8 cellular contexts compared by ENCODE assay signal in the genomic region with DNA sequence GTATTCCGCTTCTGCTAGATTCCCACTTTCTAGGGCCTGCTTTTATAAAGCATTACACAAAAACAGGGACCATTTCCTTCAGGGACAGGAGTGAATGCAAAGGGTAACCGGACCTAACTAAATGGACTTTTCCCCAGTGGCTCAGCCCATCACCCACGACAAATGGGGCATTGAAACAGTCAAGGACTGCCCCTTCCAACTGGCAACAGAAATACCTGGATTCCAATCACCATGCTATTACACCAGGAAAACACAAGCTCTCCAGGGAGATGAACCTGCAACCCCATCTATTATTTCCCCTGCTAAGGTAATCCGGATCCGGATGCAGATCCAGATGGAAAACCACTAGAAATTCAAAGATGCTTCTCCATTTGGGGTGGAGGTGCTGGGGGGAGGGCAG. TPM values are rescaled to one million over a fixed set of nuclear protein-coding genes. Genes with fewer than 3 reads are reported as not detected.
A peak's percentile ranks its signal among the peaks of the same experiment; 100 is the strongest.
DNase-seq lines count a peak whose midpoint lies in the region; ATAC-seq, FAIRE-seq and TF ChIP-seq lines count a peak whose summit lies in the region.

No MANE protein-coding gene starts in this region.

- POLR2A ChIA-PET in H1 (lab: Charles Lee; ENCODE audit: partially characterized antibody) = interaction anchor here (0.7 to 3.7 kb wide), 33 partner anchors 8 to 480 kb away, joined by 3 to 42 read pairs (median 6); partner anchors contain the start of genes ARL6IP4, ATP6V0A2, KMT5A and OGFOD2

- peak overlapping the region; percentile 80 to 82 for H3K4me2 ChIP-seq in H1 (ENCODE audit: insufficient read depth in 1 of 2, low read depth in 2 of 2, low read length in 2 of 2)
- H3K4me2 ChIP-seq in parathyroid adenoma (ENCODE audit: low read length) = peak overlapping the region; percentile 81

- DNase-seq in NCI-H526 (lab: John Stamatoyannopoulos, UW) = peak; percentile 36 to 37
- DNase-seq in H1 (ENCODE audit: low read depth in 1 of 2, low spot score in 2 of 2) = no peak
- DNase-seq in H4 (ENCODE audit: low spot score) = no peak
- no peak for DNase-seq in occipital lobe (lab: John Stamatoyannopoulos, UW)
- no peak for DNase-seq in inferior parietal cortex (ENCODE audit: extremely low spot score)

- TF ChIP-seq RAD21 in H1 (IDR thresholded peaks at IDR 0.05 in 1 of 2, conservative IDR thresholded peaks at IDR 0.05 in 1 of 2; ENCODE audit: low read depth in 2 of 2, low read length in 2 of 2) = no peak

- no peak overlapping the region for H3K27ac ChIP-seq in H1 (ENCODE audit: low read depth, low read length)
- no peak overlapping the region for H3K27ac ChIP-seq in parathyroid adenoma

- H3K18ac ChIP-seq in H1 (ENCODE audit: extremely low read depth, low read length) = no peak overlapping the region

- peaks cover 7% of the 10 kb centered on the region for H3K79me1 ChIP-seq in H1 (ENCODE audit: low read depth, low read length)

- H2BK15ac ChIP-seq in H1 (ENCODE audit: low read length) = no peak overlapping the region

- TF ChIP-seq CTCF in H1 (IDR thresholded peaks at IDR 0.05; ENCODE audit: control extremely low read depth in 1 of 3, insufficient read depth in 1 of 3, low read depth in 1 of 3, low read length in 3 of 3) (no peak), parathyroid adenoma (IDR thresholded peaks at IDR 0.05) (no peak)

- ATAC-seq in GM18873 (IDR thresholded peaks at IDR 0.05; ENCODE audit: low FRiP score, unreplicated experiment) = no peak

- WGBS in H1 (ENCODE audit: extremely low coverage in 1 of 2, insufficient coverage in 1 of 2, insufficient read length in 1 of 2, insufficient replicate concordance in 2 of 2, low coverage in 1 of 2, low lambda C conversion rate in 2 of 2, missing lambda C conversion rate in 1 of 2), 2 experiments = 53% methylated on average over 5 of the region's 5 CpGs; no CpG with 5 or more reads in 1 of the 2 experiments

- no peak overlapping the region for H2BK12ac ChIP-seq in H1 (ENCODE audit: low read depth, low read length)

- H3K23ac ChIP-seq in H1 (ENCODE audit: insufficient read length) = no peak overlapping the region

- H4K91ac ChIP-seq in H1 (replicated peaks; ENCODE audit: insufficient read length, low read length) = no peak overlapping the region

- H3K9me3 ChIP-seq in H1 (ENCODE audit: insufficient read depth in 2 of 2, low read depth in 1 of 2, low read length in 1 of 2) (no peaks in the 10 kb centered on the region), parathyroid adenoma (ENCODE audit: control insufficient read depth, low read length) (no peaks in the 10 kb centered on the region)

- H3K56ac ChIP-seq in H1 (replicated peaks; ENCODE audit: insufficient read length, low read depth, low read length) = no peak overlapping the region

- H3K27me3 ChIP-seq in H1 (replicated peaks in 1 of 4; ENCODE audit: control insufficient read depth in 3 of 4, extremely low read depth in 1 of 4, insufficient read depth in 3 of 4, low read length in 3 of 4) = no peaks in the 10 kb centered on the region
- no peaks in the 10 kb centered on the region for H3K27me3 ChIP-seq in parathyroid adenoma (ENCODE audit: control insufficient read depth, insufficient read depth, low read length)

- H3K36me3 ChIP-seq in H1 (ENCODE audit: control insufficient read depth in 2 of 4, insufficient read depth in 4 of 4, low read length in 3 of 4) (peaks cover 0 to 16% (median 0%) of the 10 kb centered on the region in 4 experiments; a peak in 2 of 8 replicates), parathyroid adenoma (ENCODE audit: control insufficient read depth, insufficient read depth, low read length) (no peaks in the 10 kb centered on the region)

- peaks cover 8% of the 10 kb centered on the region for H3K23me2 ChIP-seq in H1 (ENCODE audit: low read depth, low read length)

- H3K4me1 ChIP-seq in H1 (replicated peaks in 1 of 4; ENCODE audit: control insufficient read depth in 3 of 4, insufficient read depth in 4 of 4, low read length in 3 of 4) (peaks cover 0 to 4% (median 2%) of the 10 kb centered on the region in 4 experiments; a peak in 3 of 7 replicates), parathyroid adenoma (peaks cover 4% of the 10 kb centered on the region)

- peaks cover 0 to 25% of the 10 kb centered on the region in 2 experiments; a peak in 3 of 4 replicates for H3K79me2 ChIP-seq in H1 (ENCODE audit: control insufficient read depth in 1 of 2, insufficient read depth in 2 of 2, low read length in 2 of 2)
- peaks cover 16% of the 10 kb centered on the region for H3K79me2 ChIP-seq in parathyroid adenoma

- FAIRE-seq in H1 (lab: Jason Lieb, UNC) = no peak

- peak overlapping the region; percentile 93 for H3K4me3 ChIP-seq in GM08714 (ENCODE audit: low read length)
- H3K4me3 ChIP-seq in H1 (ENCODE audit: extremely low read depth in 1 of 4, insufficient read depth in 2 of 4, low read depth in 3 of 4, low read length in 4 of 4) = peak overlapping the region; percentile 59 to 94 (median 89)
- H3K4me3 ChIP-seq in parathyroid adenoma (ENCODE audit: low read depth, low read length) = peak overlapping the region; percentile 88

- no peak for TF ChIP-seq EP300 in H1 (IDR thresholded peaks at IDR 0.05; ENCODE audit: borderline replicate concordance in 1 of 2, low read depth in 2 of 2, low read length in 2 of 2)

- no peak overlapping the region for H2BK20ac ChIP-seq in H1 (ENCODE audit: low read length)

- no peak overlapping the region for H3K14ac ChIP-seq in H1 (ENCODE audit: insufficient read length)

- H4K8ac ChIP-seq in H1 (ENCODE audit: extremely low read depth, insufficient read depth, low read length) = no peak overlapping the region

- H2AFZ ChIP-seq in H1 (ENCODE audit: low read length) (0 out of 2 replicates have a peak overlapping the region, but pooled peaks have one; percentile 3), parathyroid adenoma (peak overlapping the region; percentile 88)

- no peak overlapping the region for H2BK120ac ChIP-seq in H1 (replicated peaks; ENCODE audit: low read depth, low read length)

- no peak overlapping the region for H3K4ac ChIP-seq in H1 (replicated peaks; ENCODE audit: insufficient read length, low read depth, low read length)

- no peak overlapping the region for H4K5ac ChIP-seq in H1 (ENCODE audit: insufficient read length, low read depth, low read length)

- H2BK5ac ChIP-seq in H1 (ENCODE audit: low read depth, low read length) = 0 out of 2 replicates have a peak overlapping the region, but pooled peaks have one; percentile 75

- no peaks in the 10 kb centered on the region for H4K20me1 ChIP-seq in H1 (replicated peaks in 1 of 2; ENCODE audit: control insufficient read depth in 1 of 2, insufficient read depth in 2 of 2, low read length in 2 of 2)

- H3K9ac ChIP-seq in H1 (replicated peaks in 1 of 4; ENCODE audit: extremely low read depth in 1 of 4, low read depth in 3 of 4, low read length in 3 of 4) (peak overlapping the region in 3 of 4 experiments; percentile 61 to 85 (median 72); a peak in 4 of 7 replicates), parathyroid adenoma (no peak overlapping the region)

- no peak overlapping the region for H2AK5ac ChIP-seq in H1 (ENCODE audit: low read depth, low read length)

- CTCF ChIA-PET in H1 (lab: Charles Lee; ENCODE audit: partially characterized antibody) = interaction anchor here (1.2 to 1.6 kb wide), 4 partner anchors 33 to 252 kb away, joined by 3 to 5 read pairs (median 4); partner anchors contain the start of gene ARL6IP4

- TF ChIP-seq POLR2A in H1 (IDR thresholded peaks at IDR 0.05; ENCODE audit: control extremely low read depth in 1 of 2, low read depth in 2 of 2, low read length in 2 of 2) = no peak

TF ChIP-seq in H1, 55 proteins besides CTCF, POLR2A, EP300 and RAD21 (continues in another document):
- TF ChIP-seq KDM5A (IDR thresholded peaks at IDR 0.05; ENCODE audit: low read length) (no peak), BRCA1 (IDR thresholded peaks at IDR 0.05; ENCODE audit: low read depth, low read length) (no peak), GTF2F1 (IDR thresholded peaks at IDR 0.05; ENCODE audit: borderline replicate concordance, low read depth, low read length) (no peak), CBX8 (IDR thresholded peaks at IDR 0.05; ENCODE audit: borderline replicate concordance, low read depth, low read length) (no peak), ZNF274 (IDR thresholded peaks at IDR 0.05; ENCODE audit: borderline replicate concordance, extremely low read depth, low read length) (no peak)

RNA-seq across cellular contexts. Expression of gene MPHOSPH9, which starts 1.0 kb away (rescaled TPM):
- 47.7 and 48.8 TPM in 2 replicates for total RNA-seq in H1 (2021; fragmentation: NEBNext Ultra II Directional; extraction: Animal tissue kit (Norgen Biotek cat#: 25700))
- polyA plus RNA-seq in H1 (2011; rRNA removed) = 6.8 and 8.8 TPM in 2 replicates
- 11.4 TPM for polyA plus RNA-seq in H1 (2011; cell fraction: cytosol; rRNA removed)
- polyA plus RNA-seq in H1 (2011; cell fraction: nucleus; rRNA removed) = 11.4 TPM
- 14.7 to 23.5 TPM (median 16.8 TPM) in 4 replicates for polyA plus RNA-seq in H1 (2012, experiment 1 of 2)
- 0.94 TPM for polyA plus RNA-seq in H1 (2012, experiment 2 of 2)
- 26.1 TPM for polyA plus RNA-seq in H1 (2013, experiment 1 of 2)
- 22.2 TPM for polyA plus RNA-seq in H1 (2013, experiment 2 of 2)
- polyA minus RNA-seq in H1 (2011; rRNA and poly(A)+ RNA removed) = 23.0 and 46.1 TPM in 2 replicates
- polyA minus RNA-seq in H1 (2011; cell fraction: cytosol; rRNA and poly(A)+ RNA removed) = 18.3 TPM
- 73.2 TPM for polyA minus RNA-seq in H1 (2011; cell fraction: nucleus; rRNA and poly(A)+ RNA removed)
- total RNA-seq in H4 (2014; rRNA removed; shearing (Covaris generic)) = 61.8 and 71.1 TPM in 2 replicates
- 101 TPM for total RNA-seq in occipital lobe

RNA-seq across cellular contexts. Expression of gene MTRFR, which starts 1.3 kb away (rescaled TPM):
- 12.0 and 12.9 TPM in 2 replicates for total RNA-seq in H1 (2021; fragmentation: NEBNext Ultra II Directional; extraction: Animal tissue kit (Norgen Biotek cat#: 25700))
- 6.9 and 9.2 TPM in 2 replicates for polyA plus RNA-seq in H1 (2011; rRNA removed)
- 11.2 TPM for polyA plus RNA-seq in H1 (2011; cell fraction: cytosol; rRNA removed)
- polyA plus RNA-seq in H1 (2011; cell fraction: nucleus; rRNA removed) = 9.3 TPM
- 13.7 to 18.0 TPM (median 15.6 TPM) in 4 replicates for polyA plus RNA-seq in H1 (2012, experiment 1 of 2)
- 5.5 TPM for polyA plus RNA-seq in H1 (2012, experiment 2 of 2)
- polyA plus RNA-seq in H1 (2013, experiment 1 of 2) = 11.4 TPM
- 12.2 TPM for polyA plus RNA-seq in H1 (2013, experiment 2 of 2)
- polyA minus RNA-seq in H1 (2011; rRNA and poly(A)+ RNA removed) = 10.0 and 10.4 TPM in 2 replicates
- polyA minus RNA-seq in H1 (2011; cell fraction: cytosol; rRNA and poly(A)+ RNA removed) = 8.9 TPM
- 19.4 TPM for polyA minus RNA-seq in H1 (2011; cell fraction: nucleus; rRNA and poly(A)+ RNA removed)
- 15.3 and 23.8 TPM in 2 replicates for total RNA-seq in H4 (2014; rRNA removed; shearing (Covaris generic))
- 13.9 TPM for total RNA-seq in occipital lobe

RNA-seq across cellular contexts. Expression of gene CDK2AP1, which starts 39.7 kb away (rescaled TPM):
- total RNA-seq in H1 (2021; fragmentation: NEBNext Ultra II Directional; extraction: Animal tissue kit (Norgen Biotek cat#: 25700)) = 224 and 225 TPM in 2 replicates
- polyA plus RNA-seq in H1 (2011; rRNA removed) = 113 and 232 TPM in 2 replicates
- 208 TPM for polyA plus RNA-seq in H1 (2011; cell fraction: cytosol; rRNA removed)
- polyA plus RNA-seq in H1 (2011; cell fraction: nucleus; rRNA removed) = 54.5 TPM
- polyA plus RNA-seq in H1 (2012, experiment 1 of 2) = 161 to 251 TPM (median 168 TPM) in 4 replicates
- 208 TPM for polyA plus RNA-seq in H1 (2012, experiment 2 of 2)
- 239 TPM for polyA plus RNA-seq in H1 (2013, experiment 1 of 2)
- polyA plus RNA-seq in H1 (2013, experiment 2 of 2) = 248 TPM
- polyA minus RNA-seq in H1 (2011; rRNA and poly(A)+ RNA removed) = 75.7 and 102 TPM in 2 replicates
- 82.2 TPM for polyA minus RNA-seq in H1 (2011; cell fraction: cytosol; rRNA and poly(A)+ RNA removed)
- 53.7 TPM for polyA minus RNA-seq in H1 (2011; cell fraction: nucleus; rRNA and poly(A)+ RNA removed)
- 287 and 344 TPM in 2 replicates for total RNA-seq in H4 (2014; rRNA removed; shearing (Covaris generic))
- total RNA-seq in occipital lobe = 75.0 TPM

Comparison
In these comparisons a context has a peak if more than half of its experiments do, and no peak if none do; other contexts are left out.
1. DNase-seq: peak in NCI-H526 (2 of 2); none in H1 (0 of 2), H4 (single experiment), occipital lobe (single experiment) and inferior parietal cortex (single experiment).
2. Peak in every context shown above with its lines, with median percentiles within 50 percentile points of each other: H3K4me3 ChIP-seq.